9 cellular contexts compared by ENCODE assay signal in genomic region chr6:154039231-154039842, GRCh38. TPM values are rescaled to one million over a fixed set of nuclear protein-coding genes. Genes with fewer than 3 reads are reported as not detected.
DNase-seq lines count a peak whose midpoint lies in the region; ATAC-seq and TF ChIP-seq lines count a peak whose summit lies in the region.
"Had no signal": no experiment of that assay in that cellular context is flagged by ENCODE, and none has a peak within 500 bp of the region (broad histone marks: within the 10 kb centered on the region; RNA-seq: fewer than 3 reads in every experiment).

Gene OPRM1, plus strand, starts transcription at chr6:154039240. Its CDS starts 305 bp downstream, at chr6:154039545.

- no peak within 1 kb of the TSS for H2AFZ ChIP-seq in neural progenitor cell (replicated peaks)

- H3K36me3 Mint-ChIP-seq in neural progenitor cell: no peaks in the 10 kb centered on the region

- H3K27ac ChIP-seq in neural progenitor cell (no peak within 1 kb of the TSS), esophagus squamous epithelium (no peak within 1 kb of the TSS)
- H3K27ac ChIP-seq: thoracic aorta had no signal

- H3K9ac ChIP-seq in endocrine pancreas (ENCODE audit: control insufficient read depth, insufficient read depth, low read length) (no peak within 1 kb of the TSS), neural progenitor cell (no peak within 1 kb of the TSS)

- no peaks in the 10 kb centered on the region for H3K9me3 ChIP-seq in endocrine pancreas (ENCODE audit: control insufficient read depth, low read length)
- no peaks in the 10 kb centered on the region for H3K9me3 ChIP-seq in neural progenitor cell (ENCODE audit: low read depth)
- peaks cover 0 to 3% (median 0%) of the 10 kb centered on the region in 3 donors for H3K9me3 ChIP-seq in esophagus squamous epithelium
- H3K9me3 ChIP-seq: thoracic aorta had no signal

- H3K27me3 ChIP-seq in endocrine pancreas (ENCODE audit: control insufficient read depth, insufficient read depth, low read length) (no peaks in the 10 kb centered on the region), neural progenitor cell (peaks cover 41% of the 10 kb centered on the region), esophagus squamous epithelium (peaks cover 0 to 17% (median 1%) of the 10 kb centered on the region in 4 donors)

- H3K36me3 ChIP-seq in endocrine pancreas (ENCODE audit: control insufficient read depth, insufficient read depth, low read length): no peaks in the 10 kb centered on the region
- H3K36me3 ChIP-seq in neural progenitor cell: no peaks in the 10 kb centered on the region
- no peaks in the 10 kb centered on the region for H3K36me3 ChIP-seq in esophagus squamous epithelium
- H3K36me3 ChIP-seq: thoracic aorta had no signal

- ATAC-seq in GM21390 (IDR thresholded peaks at IDR 0.05; ENCODE audit: unreplicated experiment): peak; percentile 73

- intact Hi-C loops in esophagus squamous epithelium (cut with DNase I): no loop called here

- peak within 1 kb of the TSS; percentile 78 for H3K4me3 Mint-ChIP-seq in neural progenitor cell

- H3K4me3 ChIP-seq in endocrine pancreas (ENCODE audit: control insufficient read depth, insufficient read depth, low read length) (peak within 1 kb of the TSS; percentile 22), neural progenitor cell (peak within 1 kb of the TSS; percentile 43), esophagus squamous epithelium (no peak within 1 kb of the TSS)
- H3K4me3 ChIP-seq: thoracic aorta had no signal

- H3K9me3 Mint-ChIP-seq in neural progenitor cell: no peaks in the 10 kb centered on the region

- DNase-seq in RPMI8226: peak; percentile 61
- peak; percentile 94 for DNase-seq in neural progenitor cell (ENCODE audit: low spot score)
- no peak for DNase-seq in NCI-H146 (lab: John Stamatoyannopoulos, UW)
- no peak for DNase-seq in esophagus squamous epithelium (lab: John Stamatoyannopoulos, UW)
- DNase-seq in NCI-H2107 (lab: John Stamatoyannopoulos, UW): no peak
- DNase-seq in pons (ENCODE audit: low spot score): no peak

- H3K79me2 ChIP-seq in neural progenitor cell (ENCODE audit: low read depth): no peaks in the 10 kb centered on the region

- peak within 1 kb of the TSS; percentile 80 for H3K4me2 ChIP-seq in neural progenitor cell

- TF ChIP-seq CTCF in neural progenitor cell (IDR thresholded peaks at IDR 0.05) (no peak), esophagus squamous epithelium (IDR thresholded peaks at IDR 0.05) (no peak)

- H3K27me3 Mint-ChIP-seq in neural progenitor cell (ENCODE audit: insufficient read depth, low read depth): peaks cover 13% of the 10 kb centered on the region

- H3K27ac Mint-ChIP-seq in neural progenitor cell: no peak within 1 kb of the TSS

- H4K20me1 ChIP-seq in neural progenitor cell (ENCODE audit: low read depth): peaks cover 6% of the 10 kb centered on the region

- H3K4me1 ChIP-seq in endocrine pancreas (ENCODE audit: control insufficient read depth, insufficient read depth, low read length) (peaks cover 5% of the 10 kb centered on the region), neural progenitor cell (no peaks in the 10 kb centered on the region), esophagus squamous epithelium (no peaks in the 10 kb centered on the region)

- no peak for TF ChIP-seq POLR2A in esophagus squamous epithelium (IDR thresholded peaks at IDR 0.05)

- WGBS in esophagus squamous epithelium, 2 donors: 0 to 18% methylated on average over 1 to 2 of the region's 38 CpGs

- peaks cover 7% of the 10 kb centered on the region for H3K4me1 Mint-ChIP-seq in neural progenitor cell

- no peaks in the 10 kb centered on the region for H3F3A ChIP-seq in neural progenitor cell (ENCODE audit: low read depth)

RNA-seq across cellular contexts. Expression of gene OPRM1, which starts in this region (rescaled TPM):
- total RNA-seq in neural progenitor cell (ENCODE audit: low replicate concordance) (not detected in 2 replicates), esophagus squamous epithelium (not detected)
- total RNA-seq: thoracic aorta had no signal

Comparison
In these comparisons a context has a peak if more than half of its experiments do, and no peak if none do; other contexts are left out.
1. Peak in DNase-seq, H3K4me3 ChIP-seq and H3K4me2 ChIP-seq in neural progenitor cell; RNA of the gene not detected or under 1 TPM.